15 cellular contexts compared by ENCODE assay signal in the genomic region with DNA sequence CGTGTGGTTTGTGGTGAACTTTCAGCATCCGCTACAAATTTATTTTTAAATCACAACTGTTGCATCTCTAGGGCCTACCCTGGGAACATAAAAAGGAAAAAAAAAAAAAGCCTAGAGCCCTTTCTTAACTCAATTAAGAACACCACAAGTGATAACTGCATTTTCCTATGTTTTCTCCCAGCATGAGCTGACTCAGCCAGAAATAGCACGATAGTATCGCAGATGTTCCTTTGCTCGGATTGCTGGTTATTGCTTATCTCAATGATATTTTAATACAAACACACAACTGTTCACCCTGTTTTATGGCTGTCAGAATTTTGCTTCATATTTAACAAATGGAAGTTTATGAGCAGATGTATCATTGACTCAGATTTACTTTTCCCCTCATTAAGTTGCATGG.
DNase-seq lines count a peak whose midpoint lies in the region; ATAC-seq and TF ChIP-seq lines count a peak whose summit lies in the region.
"Had no signal": no experiment of that assay in that cellular context is flagged by ENCODE, and none has a peak within 500 bp of the region (broad histone marks: within the 10 kb centered on the region; RNA-seq: fewer than 3 reads in every experiment).

No MANE protein-coding gene starts in this region.

- TF ChIP-seq CTCF in activated CD8-positive, alpha-beta T cell treated with anti-CD3 and anti-CD28 coated beads for 36 hours (IDR thresholded peaks at IDR 0.05): no peak
- TF ChIP-seq CTCF in fibroblast of villous mesenchyme (IDR thresholded peaks at IDR 0.05; ENCODE audit: insufficient read depth, low read depth, low read length): no peak

- DNase-seq in activated CD8-positive, alpha-beta T cell treated with anti-CD3 and anti-CD28 coated beads, Interleukin-2, amount 10 ng/mL, durations not matched to agents 7 days and 5 days: no peak
- DNase-seq in activated CD8-positive, alpha-beta T cell treated with anti-CD3 and anti-CD28 coated beads for 36 hours: no peak
- peak; percentile 25 for DNase-seq in Jurkat, Clone E6-1 (ENCODE audit: low read depth, low spot score)
- peak; percentile 79 for DNase-seq in fibroblast of villous mesenchyme (ENCODE audit: low read depth)
- no peak for DNase-seq in KG1 (lab: John Stamatoyannopoulos, UW)
- no peak for DNase-seq in hippocampal formation (lab: John Stamatoyannopoulos, UW)
- DNase-seq: 8988T; AML-193; CD4-positive, alpha-beta memory T cell; DMS79; H9; IMR-90 had no signal

- H3K36me3 Mint-ChIP-seq in activated CD8-positive, alpha-beta T cell treated with anti-CD3 and anti-CD28 coated beads, Interleukin-2, amount 10 ng/mL, durations not matched to agents 7 days and 5 days (ENCODE audit: low read depth): no peaks in the 10 kb centered on the region
- no peaks in the 10 kb centered on the region for H3K36me3 Mint-ChIP-seq in activated CD8-positive, alpha-beta T cell treated with anti-CD3 and anti-CD28 coated beads for 36 hours (ENCODE audit: low read depth)
- H3K36me3 Mint-ChIP-seq: CD4-positive, alpha-beta memory T cell had no signal

- H3K4me3 ChIP-seq in Jurkat, Clone E6-1 (ENCODE audit: low read length): no peak overlapping the region
- no peak overlapping the region for H3K4me3 ChIP-seq in fibroblast of villous mesenchyme (ENCODE audit: low read depth, low read length)
- H3K4me3 ChIP-seq: GM12878, GM23338 had no signal

- intact Hi-C loops in activated CD8-positive, alpha-beta T cell treated with anti-CD3 and anti-CD28 coated beads for 36 hours (cut with micrococcal nuclease): no loop called here

- peaks cover 2% of the 10 kb centered on the region for H3K27me3 Mint-ChIP-seq in activated CD8-positive, alpha-beta T cell treated with anti-CD3 and anti-CD28 coated beads, Interleukin-2, amount 10 ng/mL, durations not matched to agents 7 days and 5 days (ENCODE audit: low read depth)
- H3K27me3 Mint-ChIP-seq in activated CD8-positive, alpha-beta T cell treated with anti-CD3 and anti-CD28 coated beads for 36 hours: no peaks in the 10 kb centered on the region

- ATAC-seq in activated CD8-positive, alpha-beta T cell treated with anti-CD3 and anti-CD28 coated beads, Interleukin-2, amount 10 ng/mL, durations not matched to agents 7 days and 5 days: no peak
- ATAC-seq in activated CD8-positive, alpha-beta T cell treated with anti-CD3 and anti-CD28 coated beads for 36 hours: no peak
- ATAC-seq in GM21576 (IDR thresholded peaks at IDR 0.05; ENCODE audit: unreplicated experiment): no peak
- ATAC-seq: GM12878, GM23338 had no signal

- H3K27ac Mint-ChIP-seq in activated CD8-positive, alpha-beta T cell treated with anti-CD3 and anti-CD28 coated beads, Interleukin-2, amount 10 ng/mL, durations not matched to agents 7 days and 5 days: peak overlapping the region; percentile 11
- H3K27ac Mint-ChIP-seq in activated CD8-positive, alpha-beta T cell treated with anti-CD3 and anti-CD28 coated beads for 36 hours: no peak overlapping the region
- H3K27ac Mint-ChIP-seq: CD4-positive, alpha-beta memory T cell; GM23338; H9 had no signal

- H3K4me1 Mint-ChIP-seq in activated CD8-positive, alpha-beta T cell treated with anti-CD3 and anti-CD28 coated beads, Interleukin-2, amount 10 ng/mL, durations not matched to agents 7 days and 5 days (ENCODE audit: low read depth): peaks cover 11% of the 10 kb centered on the region
- peaks cover 11% of the 10 kb centered on the region for H3K4me1 Mint-ChIP-seq in activated CD8-positive, alpha-beta T cell treated with anti-CD3 and anti-CD28 coated beads for 36 hours (ENCODE audit: low read depth)
- H3K4me1 Mint-ChIP-seq: GM23338, H9 had no signal

- CTCF ChIA-PET in activated CD8-positive, alpha-beta T cell treated with anti-CD3 and anti-CD28 coated beads, Interleukin-2, amount 10 ng/mL, durations not matched to agents 7 days and 5 days (lab: Charles Lee): no interaction called here
- CTCF ChIA-PET in activated CD8-positive, alpha-beta T cell treated with anti-CD3 and anti-CD28 coated beads for 36 hours (lab: Charles Lee): interaction anchor here (1.0 kb wide), 1 partner anchor 33 kb away, joined by 3 read pairs; no protein-coding TSS in a partner anchor

- H3K4me3 Mint-ChIP-seq in activated CD8-positive, alpha-beta T cell treated with anti-CD3 and anti-CD28 coated beads, Interleukin-2, amount 10 ng/mL, durations not matched to agents 7 days and 5 days: no peak overlapping the region
- no peak overlapping the region for H3K4me3 Mint-ChIP-seq in activated CD8-positive, alpha-beta T cell treated with anti-CD3 and anti-CD28 coated beads for 36 hours
- H3K4me3 Mint-ChIP-seq: CD4-positive, alpha-beta memory T cell; GM23338; H9 had no signal

- POLR2A ChIA-PET in activated CD8-positive, alpha-beta T cell treated with anti-CD3 and anti-CD28 coated beads, Interleukin-2, amount 10 ng/mL, durations not matched to agents 7 days and 5 days (lab: Charles Lee): no interaction called here
- POLR2A ChIA-PET in activated CD8-positive, alpha-beta T cell treated with anti-CD3 and anti-CD28 coated beads for 36 hours (lab: Charles Lee): no interaction called here

- no peaks in the 10 kb centered on the region for H3K9me3 Mint-ChIP-seq in activated CD8-positive, alpha-beta T cell treated with anti-CD3 and anti-CD28 coated beads, Interleukin-2, amount 10 ng/mL, durations not matched to agents 7 days and 5 days (ENCODE audit: insufficient read depth)
- no peaks in the 10 kb centered on the region for H3K9me3 Mint-ChIP-seq in activated CD8-positive, alpha-beta T cell treated with anti-CD3 and anti-CD28 coated beads for 36 hours
- H3K9me3 Mint-ChIP-seq: GM23338 had no signal

Comparison
In these comparisons a context has a peak if more than half of its experiments do, and no peak if none do; other contexts are left out.
1. DNase-seq: peak in Jurkat, Clone E6-1 (single experiment) and fibroblast of villous mesenchyme (single experiment); none in activated CD8-positive, alpha-beta T cell treated with anti-CD3 and anti-CD28 coated beads, Interleukin-2, amount 10 ng/mL, durations not matched to agents 7 days and 5 days (single experiment), activated CD8-positive, alpha-beta T cell treated with anti-CD3 and anti-CD28 coated beads for 36 hours (single experiment), KG1 (single experiment) and hippocampal formation (0 of 2).